10 cellular contexts compared by ENCODE assay signal in genomic region chr12:53696655-53697321, GRCh38. TPM values are rescaled to one million over a fixed set of nuclear protein-coding genes. Genes with fewer than 3 reads are reported as not detected.
DNase-seq lines count a peak whose midpoint lies in the region; ATAC-seq and TF ChIP-seq lines count a peak whose summit lies in the region.
"Had no signal": no experiment of that assay in that cellular context is flagged by ENCODE, and none has a peak within 500 bp of the region (broad histone marks: within the 10 kb centered on the region; RNA-seq: fewer than 3 reads in every experiment).

No MANE protein-coding gene starts in this region.

- POLR2A ChIA-PET in GM10248 (lab: Yijun Ruan, JAX): no interaction called here

- no peak overlapping the region for H3K9ac ChIP-seq in OCI-LY3 (ENCODE audit: low read length)

- peak overlapping the region; percentile 30 for H3K4me2 ChIP-seq in OCI-LY3 (ENCODE audit: low read length)

- no peak overlapping the region for H2AFZ ChIP-seq in OCI-LY3 (ENCODE audit: low read depth, low read length)

- DNase-seq in GM10248 (ENCODE audit: extremely low spot score) (peak; percentile 10), heart right ventricle (no peak), omental fat pad (ENCODE audit: low spot score) (no peak), SIG-M5 (lab: John Stamatoyannopoulos, UW) (no peak), NCI-H2196 (lab: John Stamatoyannopoulos, UW; ENCODE audit: unreplicated experiment) (no peak), globus pallidus (ENCODE audit: low spot score) (no peak), NCI-H128 (lab: John Stamatoyannopoulos, UW; ENCODE audit: unreplicated experiment) (no peak)

- TF ChIP-seq CTCF in GM10248 (IDR thresholded peaks at IDR 0.05; ENCODE audit: control extremely low read depth, extremely low read depth, low read depth, missing control alignments) (no peak), OCI-LY3 (IDR thresholded peaks at IDR 0.05; ENCODE audit: low read depth, low read length) (no peak), heart right ventricle (IDR thresholded peaks at IDR 0.05) (no peak), omental fat pad (IDR thresholded peaks at IDR 0.05) (no peak)

- ATAC-seq in heart right ventricle (peak in 5 of 8 donors; percentile 11 to 52 (median 15)), omental fat pad (ENCODE audit: low FRiP score) (peak; percentile 2)

- 25 to 29% methylated on average over 24 of the region's 24 CpGs for WGBS in heart right ventricle, 2 donors

- intact Hi-C loops in heart right ventricle (cut with DNase I): no loop called here

- no peak overlapping the region; the same call in 1 of the 2 replicates for H3K4me3 ChIP-seq in OCI-LY3 (ENCODE audit: low read length)
- peak overlapping the region in 7 of 10 donors; percentile 18 to 47 (median 35) for H3K4me3 ChIP-seq in heart right ventricle
- H3K4me3 ChIP-seq: tibial artery had no signal

- H3K79me2 ChIP-seq in OCI-LY3 (ENCODE audit: low read length): no peaks in the 10 kb centered on the region

- H3K36me3 ChIP-seq in OCI-LY3 (replicated peaks; ENCODE audit: low read depth, low read length): no peaks in the 10 kb centered on the region
- H3K36me3 ChIP-seq in heart right ventricle: no peaks in the 10 kb centered on the region
- H3K36me3 ChIP-seq: tibial artery had no signal

- H3K27me3 ChIP-seq in OCI-LY3 (ENCODE audit: low read depth, low read length) (peaks cover 52% of the 10 kb centered on the region), heart right ventricle (peaks cover 6 to 99% (median 78%) of the 10 kb centered on the region in 7 donors)

- H3K4me1 ChIP-seq in OCI-LY3 (ENCODE audit: low read length) (no peaks in the 10 kb centered on the region), heart right ventricle (peaks cover 0 to 26% (median 21%) of the 10 kb centered on the region in 9 donors)

- no peak overlapping the region for H3K27ac ChIP-seq in OCI-LY3 (ENCODE audit: low read length)
- no peak overlapping the region for H3K27ac ChIP-seq in heart right ventricle
- H3K27ac ChIP-seq: tibial artery had no signal

- H4K20me1 ChIP-seq in OCI-LY3 (ENCODE audit: insufficient read depth, low read length): no peaks in the 10 kb centered on the region

- H3K9me3 ChIP-seq in OCI-LY3 (ENCODE audit: insufficient read depth, low read length) (no peaks in the 10 kb centered on the region), heart right ventricle (no peaks in the 10 kb centered on the region)
- H3K9me3 ChIP-seq: tibial artery had no signal

- CTCF ChIA-PET in GM10248 (lab: Yijun Ruan, JAX): interaction anchor here (1.0 to 19.1 kb wide), 5 partner anchors 11 to 154 kb away, joined by 3 to 434 read pairs (median 4); no protein-coding TSS in a partner anchor

RNA-seq across cellular contexts. Expression of gene ATP5MC2, which starts 20.9 kb away (rescaled TPM):
- total RNA-seq in heart right ventricle (100 to 1,000 TPM; 499 to 627 (median 546) TPM), omental fat pad (100 to 1,000 TPM; 194 to 295 (median 245) TPM)
- polyA plus RNA-seq in heart right ventricle: 100 to 1,000 TPM; 526 to 632 TPM

RNA-seq across cellular contexts. Expression of gene CALCOCO1, which starts 30.5 kb away (rescaled TPM):
- total RNA-seq in heart right ventricle: 100 to 1,000 TPM; 183 to 264 (median 199) TPM
- 100 to 1,000 TPM; 105 to 128 TPM for polyA plus RNA-seq in heart right ventricle
- 100 to 1,000 TPM; 183 to 262 (median 242) TPM for total RNA-seq in omental fat pad

RNA-seq across cellular contexts. Expression of gene CISTR, which starts 55.0 kb away (rescaled TPM):
- total RNA-seq in heart right ventricle (1 to 10 TPM in 8 of 10 donors, under 1 TPM in 1, not detected in 1; 0.80 to 3.6 (median 2.9) TPM), omental fat pad (not detected)
- polyA plus RNA-seq in heart right ventricle: 1 to 10 TPM in 1 of 2 donors, under 1 TPM in 1; 0.16 to 1.7 TPM
- total RNA-seq: HT-29 had no signal
